In the genomic region with DNA sequence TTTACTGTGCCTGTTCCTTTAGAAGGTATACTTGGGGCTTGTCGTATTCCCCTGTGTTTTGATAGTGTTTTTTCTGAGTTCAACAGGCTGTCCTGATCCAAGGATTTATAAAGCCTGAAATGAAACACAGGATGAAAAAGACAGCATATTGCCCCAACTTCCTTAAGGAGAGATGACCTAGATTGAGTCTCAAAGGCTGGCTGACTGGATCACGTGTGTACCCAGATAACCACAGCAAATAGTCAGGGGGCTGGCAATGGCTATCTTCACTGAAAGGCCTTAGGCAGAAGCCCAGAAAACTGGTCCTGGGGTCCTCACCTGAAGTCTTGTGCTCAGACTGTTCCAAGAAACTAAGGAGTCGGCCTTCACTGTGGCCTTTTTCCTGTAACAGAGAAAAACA, we compare ENCODE assay signal across 18 cellular contexts. TPM values are rescaled to one million over a fixed set of nuclear protein-coding genes. Genes with fewer than 3 reads are reported as not detected.
DNase-seq lines count a peak whose midpoint lies in the region; ATAC-seq and TF ChIP-seq lines count a peak whose summit lies in the region.
"Had no signal": no experiment of that assay in that cellular context is flagged by ENCODE, and none has a peak within 500 bp of the region (broad histone marks: within the 10 kb centered on the region; RNA-seq: fewer than 3 reads in every experiment).

No MANE protein-coding gene starts in this region.

- peak in 1 of 7 experiments; percentile 19 for DNase-seq in CD8-positive, alpha-beta T cell
- no peak for DNase-seq in endothelial cell (ENCODE audit: low spot score)
- DNase-seq in activated T-cell treated with anti-CD3 and anti-CD28 coated beads, Interleukin-2, amount 50 U/mL, for 4 hours, result no peak
- DNase-seq in foreskin keratinocyte, result no peak
- DNase-seq in NCI-H69 (lab: John Stamatoyannopoulos, UW), result no peak
- DNase-seq: 8988T; Caco-2; CD4-positive, alpha-beta memory T cell; DMS153; DND-41; GDM1; GOT3; HFFc6 had no signal

- H3K4me3 Mint-ChIP-seq in CD8-positive, alpha-beta T cell, result no peak overlapping the region
- H3K4me3 Mint-ChIP-seq in endothelial cell (ENCODE audit: unreplicated experiment), result peak overlapping the region; percentile 7
- no peak overlapping the region for H3K4me3 Mint-ChIP-seq in activated T-cell treated with anti-CD3 and anti-CD28 coated beads, Interleukin-2, amount 50 U/mL, for 4 hours
- H3K4me3 Mint-ChIP-seq: CD4-positive, alpha-beta memory T cell; HFFc6 had no signal

- H3K27me3 ChIP-seq in CD8-positive, alpha-beta T cell (ENCODE audit: insufficient read depth, low read length), result no peaks in the 10 kb centered on the region
- no peaks in the 10 kb centered on the region for H3K27me3 ChIP-seq in foreskin keratinocyte

- no peaks in the 10 kb centered on the region for H3K4me1 ChIP-seq in CD8-positive, alpha-beta T cell (ENCODE audit: insufficient read depth, low read length)
- no peaks in the 10 kb centered on the region for H3K4me1 ChIP-seq in foreskin keratinocyte
- H3K4me1 ChIP-seq: HAP-1 had no signal

- no peak overlapping the region for H3K4me3 ChIP-seq in CD8-positive, alpha-beta T cell (ENCODE audit: low read depth, low read length)
- H3K4me3 ChIP-seq: A549, GM12878, HAP-1 had no signal

- no peak for ATAC-seq in CD8-positive, alpha-beta T cell
- ATAC-seq in activated T-cell treated with anti-CD3 and anti-CD28 coated beads, Interleukin-2, amount 50 U/mL, for 4 hours, result no peak
- no peak for ATAC-seq in foreskin keratinocyte
- ATAC-seq: A549, GM12878 had no signal

- peak overlapping the region; percentile 28 for H3K27ac Mint-ChIP-seq in CD8-positive, alpha-beta T cell
- no peak overlapping the region for H3K27ac Mint-ChIP-seq in endothelial cell (ENCODE audit: unreplicated experiment)
- H3K27ac Mint-ChIP-seq: HFFc6 had no signal

- CTCF ChIA-PET in CD8-positive, alpha-beta T cell (lab: Charles Lee), result no interaction called here

- intact Hi-C loops in CD8-positive, alpha-beta T cell (cut with DNase I, micrococcal nuclease), result no loop called here

- H3K27me3 Mint-ChIP-seq in CD8-positive, alpha-beta T cell (ENCODE audit: low read depth), result no peaks in the 10 kb centered on the region
- peaks cover 4% of the 10 kb centered on the region for H3K27me3 Mint-ChIP-seq in endothelial cell (ENCODE audit: unreplicated experiment)
- H3K27me3 Mint-ChIP-seq in activated T-cell treated with anti-CD3 and anti-CD28 coated beads, Interleukin-2, amount 50 U/mL, for 4 hours (ENCODE audit: low read depth), result no peaks in the 10 kb centered on the region
- H3K27me3 Mint-ChIP-seq: CD4-positive, alpha-beta memory T cell had no signal

- no peaks in the 10 kb centered on the region for H3K4me1 Mint-ChIP-seq in CD8-positive, alpha-beta T cell (ENCODE audit: low read depth)
- peaks cover 3% of the 10 kb centered on the region for H3K4me1 Mint-ChIP-seq in endothelial cell (ENCODE audit: unreplicated experiment)
- peaks cover 22% of the 10 kb centered on the region for H3K4me1 Mint-ChIP-seq in activated T-cell treated with anti-CD3 and anti-CD28 coated beads, Interleukin-2, amount 50 U/mL, for 4 hours (ENCODE audit: low read depth)

- no peak overlapping the region for H3K27ac ChIP-seq in CD8-positive, alpha-beta T cell (ENCODE audit: low read depth, low read length)
- H3K27ac ChIP-seq in VCaP (peak overlapping the region; percentile 3; the same call in 1 of the 2 replicates), foreskin keratinocyte (no peak overlapping the region)
- H3K27ac ChIP-seq: A549 had no signal

- peaks cover 81% of the 10 kb centered on the region for H3K36me3 Mint-ChIP-seq in CD8-positive, alpha-beta T cell
- peaks cover 29% of the 10 kb centered on the region for H3K36me3 Mint-ChIP-seq in endothelial cell (ENCODE audit: low read depth, unreplicated experiment)
- peaks cover 50% of the 10 kb centered on the region for H3K36me3 Mint-ChIP-seq in activated T-cell treated with anti-CD3 and anti-CD28 coated beads, Interleukin-2, amount 50 U/mL, for 4 hours (ENCODE audit: insufficient read depth)

- H3K36me3 ChIP-seq in CD8-positive, alpha-beta T cell (ENCODE audit: insufficient read depth, low read length), result peaks cover 54% of the 10 kb centered on the region

- no peaks in the 10 kb centered on the region for H3K9me3 Mint-ChIP-seq in CD8-positive, alpha-beta T cell
- no peaks in the 10 kb centered on the region for H3K9me3 Mint-ChIP-seq in endothelial cell (ENCODE audit: unreplicated experiment)
- no peaks in the 10 kb centered on the region for H3K9me3 Mint-ChIP-seq in activated T-cell treated with anti-CD3 and anti-CD28 coated beads, Interleukin-2, amount 50 U/mL, for 4 hours
- H3K9me3 Mint-ChIP-seq: CD4-positive, alpha-beta memory T cell; HFFc6 had no signal

- no peak for TF ChIP-seq CTCF in CD8-positive, alpha-beta T cell (IDR thresholded peaks at IDR 0.05)
- TF ChIP-seq CTCF in VCaP (conservative IDR thresholded peaks at IDR 0.05) (no peak), endothelial cell (IDR thresholded peaks at IDR 0.05; ENCODE audit: unreplicated experiment) (no peak), foreskin keratinocyte (conservative IDR thresholded peaks at IDR 0.05) (no peak)

- POLR2A ChIA-PET in CD8-positive, alpha-beta T cell (lab: Charles Lee), result no interaction called here

- no peaks in the 10 kb centered on the region for H3K9me3 ChIP-seq in CD8-positive, alpha-beta T cell (ENCODE audit: low read length)
- H3K9me3 ChIP-seq: A549, Caco-2, HAP-1 had no signal

RNA-seq across cellular contexts. Expression of gene HK3, which starts 7.7 kb away (rescaled TPM):
- not detected for total RNA-seq in CD8-positive, alpha-beta T cell
- total RNA-seq in endothelial cell (ENCODE audit: unreplicated experiment), result 0.51 TPM
- total RNA-seq in activated T-cell treated with anti-CD3 and anti-CD28 coated beads, Interleukin-2, amount 50 U/mL, for 4 hours, result under 1 TPM in 2 of 3 donors, not detected in 1; 0.19 to 0.61 TPM
- total RNA-seq in foreskin keratinocyte, result not detected in 2 replicates
- polyA plus RNA-seq in foreskin keratinocyte, result not detected in 2 replicates
- total RNA-seq: HFFc6 had no signal
- polyA plus RNA-seq: BJ; CD4-positive, alpha-beta memory T cell had no signal
